ENCODE assay signal across 23 cellular contexts in the genomic region with DNA sequence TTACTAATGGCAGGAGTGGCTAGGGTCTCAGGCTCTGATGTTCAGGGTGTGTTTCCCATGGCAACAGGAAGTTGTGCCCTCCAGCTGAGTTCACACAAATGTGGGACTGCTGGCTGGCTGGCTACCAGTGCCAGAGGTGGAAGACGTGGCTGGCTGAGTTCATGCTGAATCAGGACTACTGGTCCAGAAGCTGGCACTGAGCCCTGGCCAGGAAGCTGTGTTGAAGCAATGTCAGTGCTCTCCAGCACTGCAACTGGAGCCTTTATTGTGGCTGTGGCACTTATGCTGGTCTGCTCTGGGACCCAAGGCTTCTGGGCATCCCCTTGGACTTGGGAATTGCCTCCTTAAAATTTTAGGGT. TPM values are rescaled to one million over a fixed set of nuclear protein-coding genes. Genes with fewer than 3 reads are reported as not detected.
DNase-seq lines count a peak whose midpoint lies in the region; ATAC-seq and TF ChIP-seq lines count a peak whose summit lies in the region.
"Had no signal": no experiment of that assay in that cellular context is flagged by ENCODE, and none has a peak within 500 bp of the region (broad histone marks: within the 10 kb centered on the region; RNA-seq: fewer than 3 reads in every experiment).

No MANE protein-coding gene starts in this region.

- no peak overlapping the region for H4K8ac ChIP-seq in H9 (replicated peaks; ENCODE audit: insufficient read length, low read depth, low read length)

- peaks cover 5 to 24% (median 22%) of the 10 kb centered on the region in 3 donors for H3K4me1 Mint-ChIP-seq in naive B cell
- H3K4me1 Mint-ChIP-seq in H9 = no peaks in the 10 kb centered on the region
- H3K4me1 Mint-ChIP-seq: brain had no signal

- H3K18ac ChIP-seq in H9 (ENCODE audit: insufficient read length, low read depth, low read length) = no peak overlapping the region

- H2BK5ac ChIP-seq in H9 (ENCODE audit: insufficient read length, low read length) = no peak overlapping the region

- no peak for TF ChIP-seq POLR2A in adrenal gland (IDR thresholded peaks at IDR 0.05)

- peak; percentile 3 for DNase-seq in HT1080 (ENCODE audit: low read depth)
- peak in 6 of 7 donors; percentile 3 to 51 (median 20) for DNase-seq in adrenal gland
- no peak for DNase-seq in naive B cell
- no peak for DNase-seq in COLO668 (lab: John Stamatoyannopoulos, UW; ENCODE audit: unreplicated experiment)
- no peak for DNase-seq in middle frontal gyrus (ENCODE audit: extremely low spot score, low spot score)
- DNase-seq in H9 = no peak
- DNase-seq: activated CD8-positive, alpha-beta memory T cell treated with anti-CD3 and anti-CD28 coated beads for 24 hours; activated T-cell treated with anti-CD3 and anti-CD28 coated beads, Interleukin-2, amount 50 U/mL, for 24 hours; Caco-2; effector CD8-positive, alpha-beta T cell; HCEC 1CT; head of caudate nucleus; midbrain; NCI-H1417 treated with DMSO at 0.1 percent for 48 hours; NCI-H2081 treated with DMSO at 0.1 percent for 48 hours; SJCRH30; T-helper 1 cell had no signal

- H3K4me3 ChIP-seq in BLaER1 = peak overlapping the region; percentile 18; the same call in 1 of the 2 replicates
- no peak overlapping the region for H3K4me3 ChIP-seq in adrenal gland
- H3K4me3 ChIP-seq: pancreas, SJCRH30 had no signal

- no peaks in the 10 kb centered on the region for H3K36me3 Mint-ChIP-seq in naive B cell
- peaks cover 13 to 18% (median 15%) of the 10 kb centered on the region in 3 experiments; a peak in 6 of 7 replicates for H3K36me3 Mint-ChIP-seq in H9 (ENCODE audit: insufficient read depth in 1 of 3, low read depth in 3 of 3)
- H3K36me3 Mint-ChIP-seq: brain had no signal

- no peak overlapping the region for H2BK15ac ChIP-seq in H9 (ENCODE audit: low read depth, low read length)

- H3K9ac ChIP-seq in BLaER1 = peak overlapping the region; percentile 77
- no peak overlapping the region for H3K9ac ChIP-seq in H9 (ENCODE audit: extremely low read depth, insufficient read length, low read length)

- ATAC-seq in naive B cell (ENCODE audit: low read depth in 2 of 2) (no peak), HG03175 (IDR thresholded peaks at IDR 0.05; ENCODE audit: unreplicated experiment) (no peak)
- ATAC-seq: left colon had no signal

- H3K23ac ChIP-seq in H9 (ENCODE audit: insufficient read length, low read depth, low read length) = no peak overlapping the region

- H3K56ac ChIP-seq in H9 (ENCODE audit: insufficient read length, low read depth, low read length) = no peak overlapping the region

- no peaks in the 10 kb centered on the region for H3K23me2 ChIP-seq in H9 (ENCODE audit: insufficient read length, low read depth, low read length, poor library complexity, severe bottlenecking)

- TF ChIP-seq CTCF in adrenal gland (IDR thresholded peaks at IDR 0.05) (no peak), H9 (conservative IDR thresholded peaks at IDR 0.05) (no peak)

- no peak overlapping the region for H4K91ac ChIP-seq in H9 (ENCODE audit: insufficient read length, low read depth, low read length)

- 13 to 31% methylated on average over 1 of the region's 1 CpG; no CpG with 5 or more reads in 2 of the 4 donors for WGBS in adrenal gland, 4 donors
- WGBS in H9 (ENCODE audit: extremely low coverage, insufficient read length, low lambda C conversion rate) = no CpG with 5 or more reads among the region's 1 CpG

- peaks cover 31% of the 10 kb centered on the region for H3K4me1 ChIP-seq in BLaER1
- no peaks in the 10 kb centered on the region for H3K4me1 ChIP-seq in adrenal gland (replicated peaks in 1 of 2)
- H3K4me1 ChIP-seq in H9 (ENCODE audit: insufficient read depth, low read length) = no peaks in the 10 kb centered on the region
- H3K4me1 ChIP-seq: Caco-2, pancreas, SJCRH30 had no signal

- H3K9me3 Mint-ChIP-seq in naive B cell (peaks cover 0 to 32% (median 23%) of the 10 kb centered on the region in 7 donors), H9 (peaks cover 91 to 100% of the 10 kb centered on the region in 2 experiments)

- H3K4me3 Mint-ChIP-seq in naive B cell (peak overlapping the region in 4 of 8 donors; percentile 36 to 78 (median 54)), H9 (no peak overlapping the region)
- H3K4me3 Mint-ChIP-seq: activated T-cell treated with anti-CD3 and anti-CD28 coated beads, Interleukin-2, amount 50 U/mL, for 24 hours; brain had no signal

- H3K4me2 ChIP-seq in BLaER1 = peak overlapping the region; percentile 71
- H3K4me2 ChIP-seq in H9 (ENCODE audit: insufficient read depth, insufficient read length, low read length) = no peak overlapping the region

- no peak overlapping the region for H2AFZ ChIP-seq in H9 (ENCODE audit: low read length)

- no peaks in the 10 kb centered on the region for H3K9me3 ChIP-seq in BLaER1
- no peaks in the 10 kb centered on the region for H3K9me3 ChIP-seq in adrenal gland (replicated peaks in 1 of 3)
- peaks cover 40% of the 10 kb centered on the region for H3K9me3 ChIP-seq in H9 (ENCODE audit: control insufficient read depth, low read depth, low read length)
- H3K9me3 ChIP-seq: Caco-2, pancreas, SJCRH30 had no signal

- no peaks in the 10 kb centered on the region for H4K20me1 ChIP-seq in BLaER1
- H4K20me1 ChIP-seq in H9 (ENCODE audit: control insufficient read depth, insufficient read depth, insufficient read length) = no peaks in the 10 kb centered on the region

- H3T11ph ChIP-seq in H9 (ENCODE audit: low read length) = no peak overlapping the region

- no peak overlapping the region for H2BK12ac ChIP-seq in H9 (ENCODE audit: insufficient read length, low read depth, low read length)

- H3K4ac ChIP-seq in H9 (ENCODE audit: low read depth, low read length) = no peak overlapping the region

- H3K27ac Mint-ChIP-seq in naive B cell = peak overlapping the region; percentile 88 to 98 (median 96)
- H3K27ac Mint-ChIP-seq in H9 = no peak overlapping the region
- H3K27ac Mint-ChIP-seq: activated T-cell treated with anti-CD3 and anti-CD28 coated beads, Interleukin-2, amount 50 U/mL, for 24 hours; brain had no signal

- H2BK20ac ChIP-seq in H9 (ENCODE audit: low read depth, low read length, poor library complexity, severe bottlenecking) = no peak overlapping the region

- intact Hi-C loops in adrenal gland (cut with DNase I) = no loop called here

- H3K36me3 ChIP-seq in BLaER1 (no peaks in the 10 kb centered on the region), adrenal gland (replicated peaks in 1 of 2) (no peaks in the 10 kb centered on the region)
- H3K36me3 ChIP-seq: pancreas, SJCRH30 had no signal

- H3K27me3 ChIP-seq in BLaER1 (no peaks in the 10 kb centered on the region), adrenal gland (peaks cover 16% of the 10 kb centered on the region), H9 (ENCODE audit: insufficient read depth, low read length) (no peaks in the 10 kb centered on the region)
- H3K27me3 ChIP-seq: pancreas, SJCRH30 had no signal

- no peaks in the 10 kb centered on the region for H3K27me3 Mint-ChIP-seq in naive B cell
- H3K27me3 Mint-ChIP-seq in H9 (ENCODE audit: low read depth) = no peaks in the 10 kb centered on the region; the same call in 1 of the 2 replicates
- H3K27me3 Mint-ChIP-seq: brain had no signal

- no peak overlapping the region for H3K14ac ChIP-seq in H9 (ENCODE audit: insufficient read depth, low read length)

- H2BK120ac ChIP-seq in H9 (ENCODE audit: low read depth, low read length, poor library complexity, severe bottlenecking) = no peak overlapping the region

- no peak overlapping the region for H4K5ac ChIP-seq in H9 (ENCODE audit: insufficient read length, low read depth, low read length)

- H3K79me1 ChIP-seq in H9 (ENCODE audit: insufficient read depth, low read depth, low read length, poor library complexity, severe bottlenecking) = no peaks in the 10 kb centered on the region

- H3K27ac ChIP-seq in BLaER1 (peak overlapping the region; percentile 93), adrenal gland (peak overlapping the region in 1 of 5 donors; percentile 27), H9 (ENCODE audit: insufficient read length, low read depth, low read length) (no peak overlapping the region)
- H3K27ac ChIP-seq: pancreas, SJCRH30 had no signal

- H2AK5ac ChIP-seq in H9 (ENCODE audit: insufficient read length, low read length) = no peak overlapping the region

- no peaks in the 10 kb centered on the region for H3K79me2 ChIP-seq in H9 (ENCODE audit: insufficient read depth, low read length)

RNA-seq across cellular contexts. Expression of a gene that starts 42.0 kb away (rescaled TPM):
- total RNA-seq in HT1080 (2014; rRNA removed; shearing (Covaris generic)) = 0.07 and 0.16 TPM in 2 replicates
- 1.00 and 1.1 TPM in 2 replicates for polyA plus RNA-seq in HT1080 (2015; cell fraction: cytosol; rRNA removed)
- 0.87 and 1.3 TPM in 2 replicates for polyA plus RNA-seq in HT1080 (2015; cell fraction: nucleus; rRNA removed)
- total RNA-seq in adrenal gland = 1 to 10 TPM; 3.4 to 9.4 (median 6.2) TPM
- polyA plus RNA-seq in adrenal gland = 1 to 10 TPM in 1 of 3 donors, under 1 TPM in 2; 0.47 to 2.1 (median 0.72) TPM
- 1 to 10 TPM in 5 of 6 donors, under 1 TPM in 1; 0.10 to 8.9 (median 6.3) TPM for polyA plus RNA-seq in naive B cell (ENCODE audit: low read depth in 6 of 6)
- total RNA-seq in H9 (2021) = not detected in 2 replicates
- polyA plus RNA-seq: neural cell had no signal

Comparison
In these comparisons a context has a peak if more than half of its experiments do, and no peak if none do; other contexts are left out.
1. DNase-seq: peak in HT1080 (single experiment) and adrenal gland (6 of 7); none in naive B cell (single experiment), COLO668 (single experiment), middle frontal gyrus (single experiment) and H9 (single experiment).
2. H3K27ac Mint-ChIP-seq: peak in naive B cell (6 of 6); none in H9 (0 of 3).